ENCODE assay signal across 12 cellular contexts in the genomic region with DNA sequence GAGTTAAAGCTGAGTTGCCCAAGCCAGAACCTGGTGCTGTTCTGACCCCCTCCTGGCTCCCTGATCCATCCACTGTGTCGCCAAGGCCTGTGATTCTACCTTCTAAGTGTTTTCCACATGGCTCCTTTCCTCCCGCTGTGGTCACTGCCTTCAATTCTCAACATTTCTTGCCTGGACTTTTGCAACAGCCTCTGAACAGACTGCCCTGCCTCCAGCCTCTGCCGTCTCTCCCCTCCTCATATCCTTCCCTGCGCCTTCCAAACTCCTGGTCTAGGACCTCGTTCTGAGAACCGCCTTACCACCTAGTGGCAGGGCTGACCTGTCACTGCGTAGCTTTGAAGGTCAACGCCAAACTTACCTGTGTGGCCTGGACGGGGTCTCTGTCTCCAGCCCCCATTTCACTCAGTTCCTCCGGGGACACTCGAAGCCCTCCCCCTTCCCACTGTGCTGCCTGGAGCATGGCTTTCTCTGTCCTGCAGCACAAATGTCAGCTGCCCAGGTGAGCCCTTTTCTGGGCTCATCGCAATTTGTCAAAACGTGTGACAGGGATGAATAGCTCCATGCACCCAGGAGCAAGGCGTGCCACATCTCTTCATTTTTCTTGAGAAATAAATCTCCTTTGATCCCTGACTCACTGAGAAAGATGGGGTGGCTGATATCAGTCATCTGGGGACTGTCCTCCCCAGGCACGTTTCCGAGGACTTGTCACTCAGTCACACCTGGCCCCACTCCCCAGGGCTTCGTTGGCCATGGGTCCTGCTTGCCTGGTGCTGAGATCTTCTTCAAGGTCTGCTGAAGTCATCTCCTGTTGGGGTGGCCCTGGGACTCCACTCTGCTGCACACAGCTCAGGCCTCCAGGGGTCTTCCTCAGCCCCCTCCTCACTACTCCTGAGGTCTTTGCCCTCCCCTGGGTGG. TPM values are rescaled to one million over a fixed set of nuclear protein-coding genes. Genes with fewer than 3 reads are reported as not detected.
A peak's percentile ranks its signal among the peaks of the same experiment; 100 is the strongest.
DNase-seq lines count a peak whose midpoint lies in the region; ATAC-seq and TF ChIP-seq lines count a peak whose summit lies in the region.
"Had no signal": no experiment of that assay in that cellular context is flagged by ENCODE, and none has a peak within 500 bp of the region (broad histone marks: within the 10 kb centered on the region; RNA-seq: fewer than 3 reads in every experiment).

No MANE protein-coding gene starts in this region.

- peak overlapping the region; percentile 1 for H3K4me3 Mint-ChIP-seq in activated naive CD4-positive, alpha-beta T cell treated with anti-CD3 and anti-CD28 coated beads, Interleukin-2, amount 50 U/mL, for 24 hours

- no CpG with 5 or more reads among the region's 17 CpGs for WGBS in mesendoderm (ENCODE audit: extremely low coverage, insufficient coverage, low lambda C conversion rate)

- H3K4me3 ChIP-seq in ascending aorta (no peak overlapping the region), upper lobe of right lung (no peak overlapping the region), mesendoderm (ENCODE audit: low read length) (no peak overlapping the region)
- H3K4me3 ChIP-seq: PC-9, tibial nerve had no signal

- no peak overlapping the region for H3K56ac ChIP-seq in mesendoderm (ENCODE audit: low read length)

- no peak overlapping the region for H3K9ac ChIP-seq in mesendoderm (ENCODE audit: low read length)

- H3K4ac ChIP-seq in mesendoderm (ENCODE audit: low read depth, low read length): no peak overlapping the region

- no peak overlapping the region for H2BK15ac ChIP-seq in mesendoderm (replicated peaks; ENCODE audit: low read depth)

- intact Hi-C loops in ascending aorta (cut with DNase I) (loop anchor here (5.0 kb wide), 1 partner anchor 172 kb away; no protein-coding TSS in a partner anchor), sciatic nerve (cut with DNase I) (no loop called here), upper lobe of right lung (cut with DNase I) (no loop called here)

- no peak overlapping the region for H4K5ac ChIP-seq in mesendoderm (ENCODE audit: low read length)

- peaks cover 70% of the 10 kb centered on the region for H3K4me1 Mint-ChIP-seq in activated naive CD4-positive, alpha-beta T cell treated with anti-CD3 and anti-CD28 coated beads, Interleukin-2, amount 50 U/mL, for 24 hours

- no peaks in the 10 kb centered on the region for H3K79me2 ChIP-seq in mesendoderm (ENCODE audit: control insufficient read depth, insufficient read depth, low read length)

- ATAC-seq in sciatic nerve: no peak
- ATAC-seq in upper lobe of right lung: no peak

- H3K23ac ChIP-seq in mesendoderm (ENCODE audit: low read length): no peak overlapping the region

- no peaks in the 10 kb centered on the region for H3K9me3 ChIP-seq in ascending aorta
- H3K9me3 ChIP-seq in upper lobe of right lung: no peaks in the 10 kb centered on the region
- H3K9me3 ChIP-seq: tibial nerve had no signal

- no peak overlapping the region for H2BK5ac ChIP-seq in mesendoderm (ENCODE audit: low read length)

- no peak overlapping the region for H3K18ac ChIP-seq in mesendoderm (ENCODE audit: low read length)

- H3K36me3 Mint-ChIP-seq in activated naive CD4-positive, alpha-beta T cell treated with anti-CD3 and anti-CD28 coated beads, Interleukin-2, amount 50 U/mL, for 24 hours: no peaks in the 10 kb centered on the region

- peak overlapping the region; percentile 72 to 76 for H3K27ac ChIP-seq in ascending aorta
- H3K27ac ChIP-seq in upper lobe of right lung: no peak overlapping the region
- no peak overlapping the region for H3K27ac ChIP-seq in mesendoderm (ENCODE audit: low read depth, low read length)
- H3K27ac ChIP-seq in substantia nigra (ENCODE audit: low read depth, low read length, poor library complexity, severe bottlenecking): no peak overlapping the region
- H3K27ac ChIP-seq: PC-9 had no signal

- H2BK120ac ChIP-seq in mesendoderm (ENCODE audit: low read depth, low read length): no peak overlapping the region

- H3K27me3 Mint-ChIP-seq in activated naive CD4-positive, alpha-beta T cell treated with anti-CD3 and anti-CD28 coated beads, Interleukin-2, amount 50 U/mL, for 24 hours: no peaks in the 10 kb centered on the region

- no peak for TF ChIP-seq CTCF in ascending aorta (IDR thresholded peaks at IDR 0.05)
- no peak for TF ChIP-seq CTCF in upper lobe of right lung (IDR thresholded peaks at IDR 0.05)

- DNase-seq in activated naive CD4-positive, alpha-beta T cell (lab: John Stamatoyannopoulos, UW): no peak
- DNase-seq in ascending aorta (ENCODE audit: low spot score in 2 of 2) (no peak), sciatic nerve (ENCODE audit: low spot score) (peak; percentile 45), upper lobe of right lung (peak; percentile 29), hypothalamus (lab: John Stamatoyannopoulos, UW) (no peak), mesendoderm (no peak), substantia nigra (lab: John Stamatoyannopoulos, UW) (no peak)
- DNase-seq: Karpas-422, occipital lobe had no signal

- no peak overlapping the region for H3K4me2 ChIP-seq in mesendoderm (ENCODE audit: low read length)
- H3K4me2 ChIP-seq: PC-9 had no signal

- peaks cover 51 to 88% of the 10 kb centered on the region in 2 donors for H3K4me1 ChIP-seq in ascending aorta
- peaks cover 37% of the 10 kb centered on the region for H3K4me1 ChIP-seq in upper lobe of right lung
- no peaks in the 10 kb centered on the region for H3K4me1 ChIP-seq in mesendoderm (ENCODE audit: control insufficient read depth, low read depth, low read length)

- H3K9me3 Mint-ChIP-seq in activated naive CD4-positive, alpha-beta T cell treated with anti-CD3 and anti-CD28 coated beads, Interleukin-2, amount 50 U/mL, for 24 hours: no peaks in the 10 kb centered on the region

- H4K8ac ChIP-seq in mesendoderm (ENCODE audit: low read depth, low read length): no peak overlapping the region

- no peak overlapping the region for H2AK5ac ChIP-seq in mesendoderm (ENCODE audit: low read length)

- peak overlapping the region; percentile 42 for H3K27ac Mint-ChIP-seq in activated naive CD4-positive, alpha-beta T cell treated with anti-CD3 and anti-CD28 coated beads, Interleukin-2, amount 50 U/mL, for 24 hours

- no peaks in the 10 kb centered on the region for H3K36me3 ChIP-seq in ascending aorta
- H3K36me3 ChIP-seq in upper lobe of right lung: no peaks in the 10 kb centered on the region
- no peaks in the 10 kb centered on the region for H3K36me3 ChIP-seq in mesendoderm (ENCODE audit: control insufficient read depth, insufficient read depth, low read length)
- H3K36me3 ChIP-seq: tibial nerve had no signal

- H3K27me3 ChIP-seq in ascending aorta (no peaks in the 10 kb centered on the region), upper lobe of right lung (no peaks in the 10 kb centered on the region), mesendoderm (ENCODE audit: insufficient read depth, low read length, poor library complexity) (no peaks in the 10 kb centered on the region)
- H3K27me3 ChIP-seq: tibial nerve had no signal

- no peaks in the 10 kb centered on the region for H3K79me1 ChIP-seq in mesendoderm (ENCODE audit: low read length)

RNA-seq across cellular contexts. Expression of gene LDLRAD4, which starts 46.7 kb away (rescaled TPM):
- total RNA-seq in ascending aorta (21.0 TPM), sciatic nerve (27.1 TPM), upper lobe of right lung (18.4 TPM)
- polyA plus RNA-seq in mesendoderm (2013, experiment 1 of 2): 1.5 TPM
- polyA plus RNA-seq in mesendoderm (2013, experiment 2 of 2): 1.7 TPM

Comparison
In these comparisons a context has a peak if more than half of its experiments do, and no peak if none do; other contexts are left out.
1. DNase-seq: peak in sciatic nerve (single experiment) and upper lobe of right lung (single experiment); none in activated naive CD4-positive, alpha-beta T cell (0 of 4), ascending aorta (0 of 2), hypothalamus (0 of 51), mesendoderm (single experiment) and substantia nigra (0 of 49).
2. H3K27ac ChIP-seq: peak in ascending aorta (2 of 2); none in upper lobe of right lung (single experiment), mesendoderm (single experiment) and substantia nigra (single experiment).